8 cellular contexts compared by ENCODE assay signal in the genomic region with DNA sequence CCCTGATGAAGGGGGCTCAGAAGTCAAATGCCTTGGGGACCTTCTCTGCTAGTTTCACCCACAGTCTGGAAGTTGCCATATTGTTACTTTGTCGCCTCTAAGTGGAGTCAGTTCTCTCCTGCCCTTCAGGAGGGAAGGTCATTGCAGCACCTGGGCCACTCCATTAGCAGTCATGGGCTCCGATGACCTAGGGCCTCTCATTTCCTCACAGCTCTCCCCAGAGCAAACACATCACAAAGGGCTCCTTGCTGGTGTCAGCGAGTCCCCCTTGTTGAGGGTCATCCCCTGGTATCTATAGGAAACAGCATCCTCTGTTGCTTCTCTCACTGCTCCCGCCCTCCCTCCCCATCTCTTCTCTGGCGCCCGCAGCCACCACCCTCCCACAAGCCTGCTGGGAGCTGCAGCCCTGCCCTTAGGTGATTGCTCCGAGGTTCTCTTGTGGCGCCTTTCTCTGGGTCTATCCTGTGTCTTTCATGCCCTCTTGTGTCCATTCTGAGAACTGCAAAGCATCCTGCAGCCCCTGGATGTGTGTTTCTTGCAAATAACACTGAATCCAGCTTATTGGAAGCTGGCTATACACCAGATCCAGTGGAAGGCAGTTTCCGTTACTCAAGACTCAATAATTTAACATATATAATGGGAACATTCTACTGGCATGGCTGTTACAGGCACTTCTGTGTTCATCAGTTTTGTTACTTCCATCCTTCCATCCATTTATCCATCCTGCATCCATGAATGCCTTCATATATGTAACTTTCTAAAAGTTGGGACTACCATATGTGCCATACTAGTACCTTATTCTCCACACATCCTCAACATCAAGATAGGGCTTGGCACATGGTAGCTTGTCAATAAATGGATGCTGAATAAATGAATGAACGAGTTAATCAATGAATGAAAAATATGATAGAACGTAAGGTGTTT. TPM values are rescaled to one million over a fixed set of nuclear protein-coding genes. Genes with fewer than 3 reads are reported as not detected.
A peak's percentile ranks its signal among the peaks of the same experiment; 100 is the strongest.
DNase-seq lines count a peak whose midpoint lies in the region; ATAC-seq and TF ChIP-seq lines count a peak whose summit lies in the region.

No MANE protein-coding gene starts in this region.

- H3K27ac ChIP-seq in RWPE1 (no peak overlapping the region), heart right ventricle (no peak overlapping the region)

- POLR2A ChIA-PET in RWPE1 (lab: Yijun Ruan, JAX; ENCODE audit: low non-redundant PET): no interaction called here

- DNase-seq in activated CD8-positive, alpha-beta memory T cell treated with anti-CD3 and anti-CD28 coated beads for 24 hours: peak; percentile 60
- DNase-seq in activated CD8-positive, alpha-beta memory T cell treated with anti-CD3 and anti-CD28 coated beads, Interleukin-2, amount 50 U/mL, for 4 hours: no peak
- peak; percentile 49 for DNase-seq in MG63
- DNase-seq in RWPE1 (ENCODE audit: low spot score): peak; percentile 63
- DNase-seq in activated naive CD8-positive, alpha-beta T cell treated with anti-CD3 and anti-CD28 coated beads, Interleukin-2, amount 50 U/mL, for 24 hours: peak; percentile 44
- peak in 1 of 2 donors; percentile 49 for DNase-seq in heart right ventricle
- peak; percentile 15 for DNase-seq in pulmonary artery endothelial cell (ENCODE audit: low read depth, low spot score)

- H3K27me3 ChIP-seq in MG63 (peaks cover 9% of the 10 kb centered on the region), heart right ventricle (peaks cover 0 to 29% (median 5%) of the 10 kb centered on the region in 7 donors)

- no peak overlapping the region for H3K27ac Mint-ChIP-seq in activated naive CD8-positive, alpha-beta T cell treated with anti-CD3 and anti-CD28 coated beads, Interleukin-2, amount 50 U/mL, for 24 hours

- CTCF ChIA-PET in RWPE1 (lab: Yijun Ruan, JAX): interaction anchor here (0.6 to 4.1 kb wide), 10 partner anchors 10 to 793 kb away, joined by 3 to 71 read pairs (median 4); no protein-coding TSS in a partner anchor

- H3K9me3 Mint-ChIP-seq in activated naive CD8-positive, alpha-beta T cell treated with anti-CD3 and anti-CD28 coated beads, Interleukin-2, amount 50 U/mL, for 24 hours: no peaks in the 10 kb centered on the region

- no peaks in the 10 kb centered on the region for H3K4me1 Mint-ChIP-seq in activated naive CD8-positive, alpha-beta T cell treated with anti-CD3 and anti-CD28 coated beads, Interleukin-2, amount 50 U/mL, for 24 hours

- 32 to 33% methylated on average over 11 of the region's 11 CpGs for WGBS in heart right ventricle, 2 donors

- H3K36me3 ChIP-seq in MG63 (no peaks in the 10 kb centered on the region), heart right ventricle (no peaks in the 10 kb centered on the region)

- H3K4me3 Mint-ChIP-seq in activated naive CD8-positive, alpha-beta T cell treated with anti-CD3 and anti-CD28 coated beads, Interleukin-2, amount 50 U/mL, for 24 hours: no peak overlapping the region

- intact Hi-C loops in heart right ventricle (cut with DNase I): loop anchor here in 9 of 10 donors (1.0 to 10.0 kb wide), 5 partner anchors 475 to 779 kb away; no protein-coding TSS in a partner anchor

- TF ChIP-seq CTCF in RWPE1 (conservative IDR thresholded peaks at IDR 0.05; ENCODE audit: low read depth) (peak; percentile 82), heart right ventricle (IDR thresholded peaks at IDR 0.05) (peak; percentile 53 to 83 (median 77))

- peaks cover 19% of the 10 kb centered on the region for H3K27me3 Mint-ChIP-seq in activated naive CD8-positive, alpha-beta T cell treated with anti-CD3 and anti-CD28 coated beads, Interleukin-2, amount 50 U/mL, for 24 hours

- ATAC-seq in activated naive CD8-positive, alpha-beta T cell treated with anti-CD3 and anti-CD28 coated beads, Interleukin-2, amount 50 U/mL, for 24 hours: peak; percentile 61
- peak in 6 of 8 donors; percentile 52 to 80 (median 72) for ATAC-seq in heart right ventricle
- ATAC-seq in HG03342 (IDR thresholded peaks at IDR 0.05; ENCODE audit: unreplicated experiment): no peak

- no peaks in the 10 kb centered on the region for H3K36me3 Mint-ChIP-seq in activated naive CD8-positive, alpha-beta T cell treated with anti-CD3 and anti-CD28 coated beads, Interleukin-2, amount 50 U/mL, for 24 hours (ENCODE audit: low read depth)

- H3K9me3 ChIP-seq in MG63: no peaks in the 10 kb centered on the region
- H3K9me3 ChIP-seq in heart right ventricle: no peaks in the 10 kb centered on the region

- H3K4me1 ChIP-seq in heart right ventricle: peaks cover 0 to 10% (median 0%) of the 10 kb centered on the region in 9 donors

- H3K4me3 ChIP-seq in MG63 (no peak overlapping the region), heart right ventricle (no peak overlapping the region)

RNA-seq across cellular contexts. Expression of a gene that starts 21.2 kb away (rescaled TPM):
- not detected in 2 replicates for total RNA-seq in MG63 (2014; rRNA removed; shearing (Covaris generic); ENCODE audit: low replicate concordance)
- total RNA-seq in heart right ventricle (not detected), pulmonary artery endothelial cell (not detected in 2 replicates)
- polyA plus RNA-seq in heart right ventricle: not detected

RNA-seq across cellular contexts. Expression of a gene that starts 26.0 kb away (rescaled TPM):
- 0.20 and 1.2 TPM in 2 replicates for total RNA-seq in MG63 (2014; rRNA removed; shearing (Covaris generic); ENCODE audit: low replicate concordance)
- total RNA-seq in heart right ventricle (10 to 100 TPM in 2 of 10 donors, 1 to 10 TPM in 4, under 1 TPM in 4; 0.57 to 16.5 (median 1.5) TPM), pulmonary artery endothelial cell (not detected in 2 replicates)
- 1 to 10 TPM in 1 of 2 donors, under 1 TPM in 1; 0.32 to 1.7 TPM for polyA plus RNA-seq in heart right ventricle

RNA-seq across cellular contexts. Expression of a gene that starts 30.9 kb away (rescaled TPM):
- not detected in 2 replicates for total RNA-seq in MG63 (2014; rRNA removed; shearing (Covaris generic); ENCODE audit: low replicate concordance)
- total RNA-seq in heart right ventricle (not detected), pulmonary artery endothelial cell (not detected in 2 replicates)
- polyA plus RNA-seq in heart right ventricle: not detected

RNA-seq across cellular contexts. Expression of a gene that starts 56.1 kb away (rescaled TPM):
- total RNA-seq in MG63 (2014; rRNA removed; shearing (Covaris generic); ENCODE audit: low replicate concordance): not detected in 2 replicates
- total RNA-seq in heart right ventricle: 1 to 10 TPM in 7 of 10 donors, not detected in 3; 2.1 to 3.8 (median 3.0) TPM
- under 1 TPM in 1 of 2 donors, not detected in 1; 0.54 TPM for polyA plus RNA-seq in heart right ventricle
- not detected in 2 replicates for total RNA-seq in pulmonary artery endothelial cell
